In genomic region chr16:64290461-64290860, GRCh38 we compare ENCODE assay signal across 16 cellular contexts.
DNase-seq lines count a peak whose midpoint lies in the region; ATAC-seq and TF ChIP-seq lines count a peak whose summit lies in the region.
"Had no signal": no experiment of that assay in that cellular context is flagged by ENCODE, and none has a peak within 500 bp of the region (broad histone marks: within the 10 kb centered on the region; RNA-seq: fewer than 3 reads in every experiment).

No MANE protein-coding gene starts in this region.

- H3F3A ChIP-seq in OCI-LY1 (ENCODE audit: insufficient read depth, low read length) = no peaks in the 10 kb centered on the region

- H2AFZ ChIP-seq in OCI-LY1 (ENCODE audit: low read length) (peak overlapping the region; percentile 75; the same call in 1 of the 2 replicates), osteoblast (ENCODE audit: low read length) (peak overlapping the region; percentile 23)

- H3K4me2 ChIP-seq in OCI-LY1 (ENCODE audit: low read length) (no peak overlapping the region), osteoblast (ENCODE audit: insufficient read depth, low read length) (no peak overlapping the region)
- H3K4me2 ChIP-seq: A549 had no signal

- H3K4me1 ChIP-seq in OCI-LY1 (ENCODE audit: insufficient read depth, low read length, severe bottlenecking) = peaks cover 25% of the 10 kb centered on the region
- H3K4me1 ChIP-seq in osteoblast (ENCODE audit: insufficient read depth, low read length) = no peaks in the 10 kb centered on the region
- H3K4me1 ChIP-seq: A549 had no signal

- H3K36me3 ChIP-seq in OCI-LY1 (ENCODE audit: insufficient read depth, low read length) = no peaks in the 10 kb centered on the region; the same call in 1 of the 2 replicates
- H3K36me3 ChIP-seq in osteoblast (ENCODE audit: insufficient read depth, low read length) = no peaks in the 10 kb centered on the region

- no peaks in the 10 kb centered on the region for H3K9me2 ChIP-seq in OCI-LY1 (ENCODE audit: low read depth, low read length)

- ATAC-seq in GM21360 (IDR thresholded peaks at IDR 0.05; ENCODE audit: unreplicated experiment) (no peak), GM21825 (IDR thresholded peaks at IDR 0.05; ENCODE audit: unreplicated experiment) (no peak)
- ATAC-seq: A549 had no signal

- peak; percentile 21 for DNase-seq in COLO829 (ENCODE audit: low spot score)
- peak; percentile 73 for DNase-seq in SK-MEL-5 (ENCODE audit: low read depth, low spot score)
- no peak for DNase-seq in osteoblast (ENCODE audit: insufficient read length, low spot score, missing footprints)
- DNase-seq in activated gamma-delta T cell (lab: John Stamatoyannopoulos, UW) = no peak
- DNase-seq: AML-193; CD4-positive, alpha-beta T cell; DMS153; DMS79; GDM1; H9 had no signal

- TF ChIP-seq CTCF in OCI-LY1 (IDR thresholded peaks at IDR 0.05; ENCODE audit: low read length) (no peak), osteoblast (IDR thresholded peaks at IDR 0.05; ENCODE audit: extremely low read depth, low read depth, low read length) (no peak)

- H4K20me1 ChIP-seq in OCI-LY1 (ENCODE audit: insufficient read depth, low read length) (no peaks in the 10 kb centered on the region), osteoblast (ENCODE audit: insufficient read depth, low read length) (no peaks in the 10 kb centered on the region)

- in situ Hi-C loops in SK-MEL-5 (cut with HindIII; ENCODE audit: low pct_unique_long_range_greater_than_20kb, low sequenced_read_pairs) = no loop called here

- H3K9me3 ChIP-seq in OCI-LY1 (ENCODE audit: low read length) (peaks cover 4% of the 10 kb centered on the region; the same call in 1 of the 2 replicates), osteoblast (ENCODE audit: low read depth, low read length) (no peaks in the 10 kb centered on the region)
- H3K9me3 ChIP-seq: A549 had no signal

- no peak overlapping the region for H3K4me3 ChIP-seq in OCI-LY1 (ENCODE audit: low read depth, low read length, poor library complexity, severe bottlenecking)
- H3K4me3 ChIP-seq in osteoblast (ENCODE audit: insufficient read depth, low read length) = no peak overlapping the region
- H3K4me3 ChIP-seq: A549 had no signal

- H3K27ac ChIP-seq in OCI-LY1 (ENCODE audit: low read depth, low read length, poor library complexity, severe bottlenecking) (peak overlapping the region; percentile 16), osteoblast (ENCODE audit: low read depth, low read length) (no peak overlapping the region)
- H3K27ac ChIP-seq: 22Rv1, A549, C4-2B had no signal

- H3K9ac ChIP-seq in OCI-LY1 (ENCODE audit: low read length) = no peak overlapping the region

- H3K79me2 ChIP-seq in OCI-LY1 (ENCODE audit: insufficient read depth, low read length) (no peaks in the 10 kb centered on the region), osteoblast (ENCODE audit: insufficient read depth, low read length) (no peaks in the 10 kb centered on the region)

- H3K27me3 ChIP-seq in OCI-LY1 (ENCODE audit: insufficient read depth, low read length) = no peaks in the 10 kb centered on the region
- no peaks in the 10 kb centered on the region for H3K27me3 ChIP-seq in osteoblast (ENCODE audit: insufficient read depth, low read length)

Comparison
In these comparisons a context has a peak if more than half of its experiments do, and no peak if none do; other contexts are left out.
1. DNase-seq: peak in COLO829 (single experiment) and SK-MEL-5 (single experiment); none in osteoblast (single experiment) and activated gamma-delta T cell (single experiment).